1 cellular context compared by ENCODE assay signal in genomic region chr19:681029-681626, GRCh38.
A peak's percentile ranks its signal among the peaks of the same experiment; 100 is the strongest.
TF ChIP-seq lines count a peak whose summit lies in the region.

No MANE protein-coding gene starts in this region.

TF ChIP-seq in K562, 482 proteins besides CTCF, POLR2A, EP300 and RAD21:
- 0 out of 2 replicates have a peak, but pooled peaks have one; percentile 8 for TF ChIP-seq CBFA2T3 (IDR thresholded peaks at IDR 0.05)
- no peak for TF ChIP-seq CBX5 (IDR thresholded peaks at IDR 0.05; ENCODE audit: borderline replicate concordance, low read depth)
- no peak for TF ChIP-seq ZNF740 (CRISPR knock-in tag; IDR thresholded peaks at IDR 0.05)
- 0 out of 4 replicates have a peak, but pooled peaks of 1 of the 2 experiments have one; percentile 22 for TF ChIP-seq ZNF740 (tag; IDR thresholded peaks at IDR 0.05)
- peak; percentile 35; the same call in 1 of the 2 replicates for TF ChIP-seq RBFOX2 (IDR thresholded peaks at IDR 0.05; ENCODE audit: low read depth, low read length)
- TF ChIP-seq JUND (IDR thresholded peaks at IDR 0.05; ENCODE audit: borderline replicate concordance, low read depth, low read length), result 0 out of 2 replicates have a peak, but pooled peaks have one; percentile 0
- TF ChIP-seq JUND (tag; IDR thresholded peaks at IDR 0.05; ENCODE audit: borderline replicate concordance, low read depth, low read length), result no peak
- TF ChIP-seq CCNT2 (IDR thresholded peaks at IDR 0.05; ENCODE audit: borderline replicate concordance, extremely low read depth, insufficient read length, low read depth, low read length), result peak; percentile 38
- peak; percentile 78; the same call in 1 of the 2 replicates for TF ChIP-seq HNRNPL (IDR thresholded peaks at IDR 0.05; ENCODE audit: low read depth, low read length)
- no peak for TF ChIP-seq KDM5B (IDR thresholded peaks at IDR 0.05; ENCODE audit: insufficient replicate concordance, low read depth, low read length)
- TF ChIP-seq VEZF1 (CRISPR knock-in tag; IDR thresholded peaks at IDR 0.05), result peak; percentile 52
- TF ChIP-seq HMGN3 (IDR thresholded peaks at IDR 0.05; ENCODE audit: borderline replicate concordance, extremely low read depth, insufficient read length, low read depth, low read length), result peak; percentile 35
- TF ChIP-seq ZNF324 (CRISPR knock-in tag; IDR thresholded peaks at IDR 0.05), result no peak
